In the genomic region with DNA sequence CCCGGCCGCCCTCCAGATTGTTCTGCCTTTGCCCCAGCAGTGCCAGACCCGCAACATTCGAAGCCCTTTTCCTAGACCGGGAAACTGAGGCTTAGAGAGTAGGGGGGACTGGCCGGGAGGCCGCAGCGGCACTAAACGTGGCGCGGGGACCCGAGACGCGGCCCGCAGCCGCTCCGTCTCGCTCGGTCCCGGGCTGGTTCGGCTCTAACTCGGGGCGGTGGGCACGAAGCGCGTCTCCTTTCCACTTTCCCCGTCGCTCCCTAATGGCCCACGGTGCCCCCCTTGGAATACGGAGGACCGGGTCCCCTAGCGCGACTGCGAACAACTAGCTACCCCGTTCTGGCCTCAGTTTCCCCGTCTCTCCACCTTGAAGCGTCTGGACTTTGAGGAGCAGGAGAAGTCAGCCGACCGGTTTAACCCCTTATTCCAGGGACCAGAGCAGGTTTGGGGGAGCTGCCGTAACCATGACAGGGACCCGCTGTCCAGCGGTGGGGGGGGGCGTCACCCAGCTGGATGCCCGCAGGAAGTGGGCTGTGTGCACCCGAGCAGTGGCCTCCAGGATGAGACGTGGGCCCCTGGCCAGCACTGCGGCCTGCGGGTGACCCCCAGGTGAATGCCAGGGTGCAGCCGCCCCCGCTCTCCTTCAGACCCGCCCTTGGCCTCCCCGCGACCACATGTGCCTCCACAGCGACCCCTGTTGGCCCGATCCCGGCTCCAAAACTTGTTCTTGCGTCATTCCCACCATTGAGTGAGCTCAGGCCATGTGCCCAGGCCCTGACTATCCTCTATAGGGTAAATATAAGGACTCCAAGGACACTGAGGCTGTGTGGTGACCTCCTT, we compare ENCODE assay signal across 1 cellular context.
TF ChIP-seq lines count a peak whose summit lies in the region.

No MANE protein-coding gene starts in this region.

TF ChIP-seq in neural cell, 6 proteins besides CTCF, POLR2A, EP300 and RAD21:
- TF ChIP-seq REST (IDR thresholded peaks at IDR 0.05; ENCODE audit: borderline replicate concordance) (no peak), EZH2 (IDR thresholded peaks at IDR 0.05; ENCODE audit: borderline replicate concordance, insufficient read depth, low read length, poor library complexity, severe bottlenecking) (peak; percentile 76), SMC3 (conservative IDR thresholded peaks at IDR 0.05; ENCODE audit: poor library complexity) (peak; percentile 32), POLR2AphosphoS5 (IDR thresholded peaks at IDR 0.05) (no peak), TAF1 (IDR thresholded peaks at IDR 0.05; ENCODE audit: low read depth) (no peak), MXI1 (conservative IDR thresholded peaks at IDR 0.05; ENCODE audit: poor library complexity, severe bottlenecking) (no peak)
